In genomic region chr6:168105813-168106660, GRCh38 we compare ENCODE assay signal across 2 cellular contexts.
TF ChIP-seq lines count a peak whose summit lies in the region.

No MANE protein-coding gene starts in this region.

TF ChIP-seq in HCT116, 20 proteins besides CTCF, POLR2A, EP300 and RAD21:
- TF ChIP-seq JUND (IDR thresholded peaks at IDR 0.05) (no peak), SP1 (IDR thresholded peaks at IDR 0.05; ENCODE audit: low read depth) (no peak), TCF7L2 (IDR thresholded peaks at IDR 0.05; ENCODE audit: borderline replicate concordance, extremely low read depth, insufficient read depth, insufficient read length) (no peak), EZH2phosphoT487 (IDR thresholded peaks at IDR 0.05; ENCODE audit: borderline replicate concordance) (no peak), CBX3 (IDR thresholded peaks at IDR 0.05; ENCODE audit: low read depth) (no peak)

TF ChIP-seq in H1, 55 proteins besides CTCF, POLR2A, EP300 and RAD21:
- TF ChIP-seq BCL11A (IDR thresholded peaks at IDR 0.05; ENCODE audit: low read depth in 2 of 2, low read length in 2 of 2), result no peak
- no peak for TF ChIP-seq EGR1 (IDR thresholded peaks at IDR 0.05; ENCODE audit: borderline replicate concordance, low read depth, low read length)
- TF ChIP-seq GTF2F1 (IDR thresholded peaks at IDR 0.05; ENCODE audit: borderline replicate concordance, low read depth, low read length), result no peak
- no peak for TF ChIP-seq JUND (IDR thresholded peaks at IDR 0.05; ENCODE audit: low read length)
- no peak for TF ChIP-seq FOSL1 (IDR thresholded peaks at IDR 0.05; ENCODE audit: insufficient read depth, low read depth, low read length)
- no peak for TF ChIP-seq CREB1 (IDR thresholded peaks at IDR 0.05)
- TF ChIP-seq SAP30 (IDR thresholded peaks at IDR 0.05; ENCODE audit: insufficient read depth, insufficient replicate concordance, low read length), result no peak
- TF ChIP-seq JUN (IDR thresholded peaks at IDR 0.05; ENCODE audit: low read depth, low read length), result no peak
- TF ChIP-seq TBP (IDR thresholded peaks at IDR 0.05; ENCODE audit: low read depth, low read length), result no peak
- no peak for TF ChIP-seq USF2 (IDR thresholded peaks at IDR 0.05; ENCODE audit: low read length)
- no peak for TF ChIP-seq POU5F1 (IDR thresholded peaks at IDR 0.05; ENCODE audit: low read depth, low read length)
- TF ChIP-seq HDAC2 (IDR thresholded peaks at IDR 0.05; ENCODE audit: borderline replicate concordance in 1 of 2, low read depth in 2 of 2, low read length in 2 of 2), result no peak
- TF ChIP-seq SIX5 (IDR thresholded peaks at IDR 0.05; ENCODE audit: low read depth, low read length), result no peak
